In the genomic region with DNA sequence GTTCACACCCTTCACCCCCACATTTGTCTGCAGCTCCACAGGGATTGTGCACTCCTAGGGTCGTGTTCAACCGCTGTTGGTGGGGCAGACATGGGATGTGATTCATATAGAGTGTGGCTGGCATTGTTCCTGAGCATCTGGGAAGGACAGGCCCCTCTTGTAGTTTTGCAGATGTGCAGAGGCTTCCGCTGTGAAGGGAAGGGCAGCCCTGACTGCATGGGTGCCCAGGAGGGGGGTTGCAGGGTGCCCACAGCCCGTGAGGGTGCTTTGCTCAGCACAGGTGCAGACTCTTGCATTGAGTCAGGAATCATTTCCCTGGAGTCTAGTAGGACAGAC, we compare ENCODE assay signal across 25 cellular contexts. TPM values are rescaled to one million over a fixed set of nuclear protein-coding genes. Genes with fewer than 3 reads are reported as not detected.
"Had no signal": no experiment of that assay in that cellular context is flagged by ENCODE, and none has a peak within 500 bp of the region (broad histone marks: within the 10 kb centered on the region; RNA-seq: fewer than 3 reads in every experiment).

No MANE protein-coding gene starts in this region.

- H3K27ac ChIP-seq: adrenal gland, breast epithelium, SJCRH30 had no signal

- H3K27me3 ChIP-seq: adrenal gland, breast epithelium, SJCRH30 had no signal

- H3K4me1 ChIP-seq: adrenal gland, breast epithelium had no signal

- H3K36me3 Mint-ChIP-seq: activated CD4-positive, alpha-beta memory T cell treated with anti-CD3 and anti-CD28 coated beads for 36 hours; activated naive CD8-positive, alpha-beta T cell; WTC11 had no signal

- H3K9me3 Mint-ChIP-seq: activated CD4-positive, alpha-beta memory T cell treated with anti-CD3 and anti-CD28 coated beads for 36 hours; activated T-cell treated with anti-CD3 and anti-CD28 coated beads, Interleukin-2, amount 50 U/mL, for 4 hours; T-helper 1 cell treated with Interleukin-12 subunit alpha and Interleukin-12 subunit beta and Interleukin-4 antibody, amounts not matched to agents 30 μg/mL and 1 μg/mL, for 36 hours; WTC11 had no signal

- H3K9me3 ChIP-seq: adrenal gland, breast epithelium, SJCRH30, SK-N-SH had no signal

- H3K9ac ChIP-seq: SK-N-SH had no signal

- H3K4me3 ChIP-seq: adrenal gland, breast epithelium, SJCRH30 had no signal

- H3K4me2 ChIP-seq: SK-N-SH had no signal

- ATAC-seq: activated T-cell treated with anti-CD3 and anti-CD28 coated beads, Interleukin-2, amount 50 U/mL, for 4 hours; Panc1; WTC11 had no signal

- H3K27ac Mint-ChIP-seq: activated CD4-positive, alpha-beta memory T cell treated with anti-CD3 and anti-CD28 coated beads for 36 hours; activated naive CD8-positive, alpha-beta T cell; T-helper 1 cell treated with Interleukin-12 subunit alpha and Interleukin-12 subunit beta and Interleukin-4 antibody, amounts not matched to agents 30 μg/mL and 1 μg/mL, for 36 hours; WTC11 had no signal

- H3K36me3 ChIP-seq: adrenal gland, breast epithelium, SJCRH30 had no signal

- DNase-seq: activated CD4-positive, alpha-beta memory T cell treated with anti-CD3 and anti-CD28 coated beads for 36 hours; activated CD4-positive, alpha-beta T cell treated with anti-CD3 and anti-CD28 coated beads for 48 hours; activated CD4-positive, CD25-positive, alpha-beta regulatory T cell treated with anti-CD3 and anti-CD28 coated beads, Interleukin-2, amount 50 U/mL, for 72 hours; activated CD8-positive, alpha-beta memory T cell treated with anti-CD3 and anti-CD28 coated beads for 24 hours; activated effector memory CD4-positive, alpha-beta T cell treated with anti-CD3 and anti-CD28 coated beads, Interleukin-2, amount 50 U/mL, for 16 hours; activated naive CD4-positive, alpha-beta T cell treated with Interleukin-2 at 50 U/mL for 16 hours; activated T-cell treated with anti-CD3 and anti-CD28 coated beads, Interleukin-2, amount 50 U/mL, for 4 hours; adrenal gland; anterior cingulate cortex; KG1; NCI-H1092; NCI-H1694; NCI-H2029 treated with DMSO at 0.1 percent for 48 hours; NCI-H510A treated with DMSO at 0.1 percent for 48 hours; NK-92 treated with Interleukin-12 subunit alpha and Interleukin-12 subunit beta, amount 100 ng/mL, for 24 hours; OCI-M1; Right ventricle myocardium superior; RPMI8226; SK-N-SH had no signal

- H3K9me2 ChIP-seq: SK-N-SH had no signal

RNA-seq across cellular contexts. Expression of gene PITX1, which starts 30.2 kb away (rescaled TPM):
- total RNA-seq: Right ventricle myocardium superior had no signal
- polyA plus RNA-seq: SK-N-SH had no signal
